In the genomic region with DNA sequence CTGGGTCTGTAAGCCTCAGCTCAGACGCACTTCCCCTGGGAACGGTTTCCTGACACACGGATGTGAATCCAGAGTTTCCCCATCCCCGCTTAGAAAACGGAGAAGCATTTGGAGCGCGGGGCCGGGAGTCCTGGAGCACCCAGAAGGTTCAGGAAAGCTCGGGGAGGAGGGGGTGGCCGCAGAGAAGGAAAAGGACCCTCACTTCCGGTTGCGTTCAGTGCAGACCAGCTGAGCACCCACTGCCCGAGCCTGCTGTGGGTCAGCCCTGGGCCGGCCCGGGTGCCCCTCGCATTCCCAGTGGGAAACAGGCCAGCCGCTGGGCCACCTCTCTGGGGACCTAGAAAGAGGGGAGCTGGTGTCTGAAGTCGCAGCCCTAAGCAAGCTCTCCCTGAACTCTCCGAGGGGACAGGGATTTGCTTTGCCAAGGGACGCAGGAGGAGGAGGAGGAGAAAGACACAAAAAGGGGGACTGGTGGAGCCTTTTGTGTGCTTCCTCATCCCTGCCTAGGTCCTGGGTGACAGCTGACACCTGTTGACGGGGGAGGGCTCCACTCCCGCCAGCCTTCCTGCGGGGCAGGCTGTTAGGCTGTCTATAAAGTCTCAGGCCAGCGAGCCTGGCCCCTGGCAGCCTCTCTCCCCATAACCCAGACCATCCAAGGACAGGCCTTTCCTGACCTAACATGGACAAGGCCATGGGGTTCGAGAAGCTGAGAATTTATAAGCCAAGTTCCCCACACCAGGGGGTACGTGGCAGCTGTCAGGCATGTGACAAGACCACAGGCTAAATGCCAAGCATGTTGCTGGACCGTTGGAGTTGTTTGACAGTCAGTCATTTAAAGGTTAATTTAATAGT, we compare ENCODE assay signal across 9 cellular contexts. TPM values are rescaled to one million over a fixed set of nuclear protein-coding genes. Genes with fewer than 3 reads are reported as not detected.
DNase-seq lines count a peak whose midpoint lies in the region; ATAC-seq and TF ChIP-seq lines count a peak whose summit lies in the region.
"Had no signal": no experiment of that assay in that cellular context is flagged by ENCODE, and none has a peak within 500 bp of the region (broad histone marks: within the 10 kb centered on the region; RNA-seq: fewer than 3 reads in every experiment).

No MANE protein-coding gene starts in this region.

- no peaks in the 10 kb centered on the region for H3K27me3 ChIP-seq in adipocyte (replicated peaks; ENCODE audit: control insufficient read depth, insufficient read depth, low read length)
- H3K27me3 ChIP-seq in heart right ventricle = peaks cover 0 to 54% (median 25%) of the 10 kb centered on the region in 7 donors
- peaks cover 0 to 50% (median 13%) of the 10 kb centered on the region in 3 donors for H3K27me3 ChIP-seq in psoas muscle (ENCODE audit: insufficient read depth in 3 of 3, low read length in 2 of 3)

- POLR2A ChIA-PET in GM10248 (lab: Yijun Ruan, JAX) = no interaction called here

- H3K9me3 ChIP-seq in adipocyte (ENCODE audit: control insufficient read depth, low read length) = no peaks in the 10 kb centered on the region
- H3K9me3 ChIP-seq in heart right ventricle = no peaks in the 10 kb centered on the region
- no peaks in the 10 kb centered on the region for H3K9me3 ChIP-seq in psoas muscle

- H3K9ac ChIP-seq in adipocyte (ENCODE audit: low read length) = peak overlapping the region; percentile 93

- H3K27ac ChIP-seq in heart right ventricle (peak overlapping the region; percentile 56 to 83 (median 74)), psoas muscle (peak overlapping the region; percentile 53)

- 33 to 37% methylated on average over 27 of the region's 27 CpGs for WGBS in heart right ventricle, 2 donors
- 17 to 35% (median 23%) methylated on average over 27 of the region's 27 CpGs for WGBS in psoas muscle, 3 donors

- H3K36me3 ChIP-seq in adipocyte (ENCODE audit: control insufficient read depth, insufficient read depth, low read length, severe bottlenecking) (peaks cover 6% of the 10 kb centered on the region), heart right ventricle (no peaks in the 10 kb centered on the region), psoas muscle (ENCODE audit: insufficient read depth in 1 of 2, low read depth in 1 of 2) (no peaks in the 10 kb centered on the region)

- ATAC-seq in heart right ventricle = peak in 3 of 8 donors; percentile 1 to 8 (median 2)
- ATAC-seq in psoas muscle = peak in 2 of 4 donors; percentile 8 to 39
- ATAC-seq in HG03378 (IDR thresholded peaks at IDR 0.05; ENCODE audit: unreplicated experiment) = no peak
- no peak for ATAC-seq in GM18909 (IDR thresholded peaks at IDR 0.05; ENCODE audit: poor library complexity, unreplicated experiment)

- peak; percentile 18 for DNase-seq in ELF-1 (ENCODE audit: low read depth, low spot score)
- no peak for DNase-seq in adipocyte (ENCODE audit: low read depth)
- DNase-seq in heart right ventricle = no peak
- DNase-seq in psoas muscle = no peak
- no peak for DNase-seq in activated CD4-positive, alpha-beta T cell treated with anti-CD3 and anti-CD28 coated beads for 48 hours
- no peak for DNase-seq in GM10248 (ENCODE audit: extremely low spot score)
- DNase-seq: stimulated activated naive CD4-positive, alpha-beta T cell had no signal

- CTCF ChIA-PET in GM10248 (lab: Yijun Ruan, JAX) = no interaction called here

- intact Hi-C loops in heart right ventricle (cut with DNase I) (no loop called here), psoas muscle (cut with DNase I) (no loop called here)

- TF ChIP-seq CTCF in heart right ventricle (IDR thresholded peaks at IDR 0.05) (no peak), psoas muscle (IDR thresholded peaks at IDR 0.05) (no peak), GM10248 (IDR thresholded peaks at IDR 0.05; ENCODE audit: control extremely low read depth, extremely low read depth, low read depth, missing control alignments) (no peak)

- H3K4me1 ChIP-seq in adipocyte (ENCODE audit: control insufficient read depth, insufficient read depth, low read length) (peaks cover 62% of the 10 kb centered on the region), heart right ventricle (peaks cover 0 to 50% (median 23%) of the 10 kb centered on the region in 9 donors), psoas muscle (no peaks in the 10 kb centered on the region)

- H3K4me3 ChIP-seq in adipocyte (ENCODE audit: low read length) (peak overlapping the region; percentile 92), heart right ventricle (peak overlapping the region; percentile 37 to 77 (median 66)), psoas muscle (peak overlapping the region; percentile 71)

RNA-seq across cellular contexts. Expression of gene EVC2, which starts 0.7 kb away (rescaled TPM):
- 1 to 10 TPM in 2 of 10 donors, under 1 TPM in 8; 0.47 to 1.2 (median 0.90) TPM for total RNA-seq in heart right ventricle
- polyA plus RNA-seq in heart right ventricle = 1 to 10 TPM in 1 of 2 donors, under 1 TPM in 1; 0.87 to 1.5 TPM
- total RNA-seq in psoas muscle = 1 to 10 TPM in 1 of 4 donors, under 1 TPM in 3; 0.44 to 1.0 (median 0.55) TPM
- polyA plus RNA-seq in psoas muscle = under 1 TPM; 0.24 to 0.44 (median 0.33) TPM

RNA-seq across cellular contexts. Expression of gene EVC, which starts 1.9 kb away (rescaled TPM):
- total RNA-seq in heart right ventricle (1 to 10 TPM; 3.3 to 7.5 (median 5.0) TPM), psoas muscle (1 to 10 TPM; 1.5 to 3.8 (median 2.1) TPM)
- polyA plus RNA-seq in heart right ventricle (1 to 10 TPM in 1 of 2 donors, under 1 TPM in 1; 0.97 to 3.0 TPM), psoas muscle (under 1 TPM; 0.56 to 0.91 (median 0.59) TPM)
